ENCODE assay signal across 10 cellular contexts in genomic region chr14:68392393-68393085, GRCh38.
A peak's percentile ranks its signal among the peaks of the same experiment; 100 is the strongest.
DNase-seq lines count a peak whose midpoint lies in the region; ATAC-seq, FAIRE-seq and TF ChIP-seq lines count a peak whose summit lies in the region.
"Had no signal": no experiment of that assay in that cellular context is flagged by ENCODE, and none has a peak within 500 bp of the region (broad histone marks: within the 10 kb centered on the region; RNA-seq: fewer than 3 reads in every experiment).

No MANE protein-coding gene starts in this region.

- no peaks in the 10 kb centered on the region for H4K20me1 ChIP-seq in neural cell (ENCODE audit: insufficient read depth)

- peaks cover 2% of the 10 kb centered on the region for H3K4me1 Mint-ChIP-seq in activated CD8-positive, alpha-beta T cell treated with anti-CD3 and anti-CD28 coated beads for 36 hours (ENCODE audit: low read depth)
- no peaks in the 10 kb centered on the region for H3K4me1 Mint-ChIP-seq in activated CD8-positive, alpha-beta T cell treated with anti-CD3 and anti-CD28 coated beads, Interleukin-2, amount 10 ng/mL, durations not matched to agents 7 days and 5 days (ENCODE audit: low read depth)

- H3K27ac ChIP-seq in esophagus muscularis mucosa (replicated peaks in 1 of 4) (peak overlapping the region; percentile 68 to 79 (median 78)), neural cell (ENCODE audit: low read length) (no peak overlapping the region)
- H3K27ac ChIP-seq: SJCRH30 had no signal

- no peak for TF ChIP-seq RAD21 in neural cell (conservative IDR thresholded peaks at IDR 0.05)

- no peak overlapping the region for H3K27ac Mint-ChIP-seq in activated CD8-positive, alpha-beta T cell treated with anti-CD3 and anti-CD28 coated beads for 36 hours
- no peak overlapping the region for H3K27ac Mint-ChIP-seq in activated CD8-positive, alpha-beta T cell treated with anti-CD3 and anti-CD28 coated beads, Interleukin-2, amount 10 ng/mL, durations not matched to agents 7 days and 5 days

- POLR2A ChIA-PET in activated CD8-positive, alpha-beta T cell treated with anti-CD3 and anti-CD28 coated beads for 36 hours (lab: Charles Lee), result interaction anchor here (0.6 to 0.9 kb wide), 2 partner anchors 9 to 18 kb away, joined by 3 read pairs; no protein-coding TSS in a partner anchor
- POLR2A ChIA-PET in activated CD8-positive, alpha-beta T cell treated with anti-CD3 and anti-CD28 coated beads, Interleukin-2, amount 10 ng/mL, durations not matched to agents 7 days and 5 days (lab: Charles Lee), result no interaction called here
- POLR2A ChIA-PET in GM10248 (lab: Yijun Ruan, JAX), result no interaction called here

- WGBS in esophagus muscularis mucosa, result 48% methylated on average over 7 of the region's 7 CpGs

- H3K27me3 Mint-ChIP-seq in activated CD8-positive, alpha-beta T cell treated with anti-CD3 and anti-CD28 coated beads for 36 hours, result no peaks in the 10 kb centered on the region
- no peaks in the 10 kb centered on the region for H3K27me3 Mint-ChIP-seq in activated CD8-positive, alpha-beta T cell treated with anti-CD3 and anti-CD28 coated beads, Interleukin-2, amount 10 ng/mL, durations not matched to agents 7 days and 5 days (ENCODE audit: low read depth)

- no peak for TF ChIP-seq CTCF in activated CD8-positive, alpha-beta T cell treated with anti-CD3 and anti-CD28 coated beads for 36 hours (IDR thresholded peaks at IDR 0.05)
- TF ChIP-seq CTCF in esophagus muscularis mucosa (IDR thresholded peaks at IDR 0.05) (no peak), neural cell (IDR thresholded peaks at IDR 0.05; ENCODE audit: poor library complexity, severe bottlenecking) (no peak), GM10248 (IDR thresholded peaks at IDR 0.05; ENCODE audit: control extremely low read depth, extremely low read depth, low read depth, missing control alignments) (no peak)

- peaks cover 42 to 82% (median 82%) of the 10 kb centered on the region in 4 donors for H3K4me1 ChIP-seq in esophagus muscularis mucosa

- ATAC-seq in activated CD8-positive, alpha-beta T cell treated with anti-CD3 and anti-CD28 coated beads for 36 hours, result no peak
- ATAC-seq in activated CD8-positive, alpha-beta T cell treated with anti-CD3 and anti-CD28 coated beads, Interleukin-2, amount 10 ng/mL, durations not matched to agents 7 days and 5 days, result no peak
- no peak for ATAC-seq in HG03025 (IDR thresholded peaks at IDR 0.05; ENCODE audit: low FRiP score, unreplicated experiment)

- no peaks in the 10 kb centered on the region for H3K36me3 Mint-ChIP-seq in activated CD8-positive, alpha-beta T cell treated with anti-CD3 and anti-CD28 coated beads for 36 hours (ENCODE audit: low read depth)
- no peaks in the 10 kb centered on the region for H3K36me3 Mint-ChIP-seq in activated CD8-positive, alpha-beta T cell treated with anti-CD3 and anti-CD28 coated beads, Interleukin-2, amount 10 ng/mL, durations not matched to agents 7 days and 5 days (ENCODE audit: low read depth)

- peak; percentile 72 for FAIRE-seq in urothelium cell line (lab: Jason Lieb, UNC)

- H3K9me3 ChIP-seq in esophagus muscularis mucosa (no peaks in the 10 kb centered on the region), neural cell (ENCODE audit: low read length) (no peaks in the 10 kb centered on the region)
- H3K9me3 ChIP-seq: SJCRH30 had no signal

- H3K36me3 ChIP-seq in esophagus muscularis mucosa (no peaks in the 10 kb centered on the region), neural cell (ENCODE audit: insufficient read depth, low read length) (no peaks in the 10 kb centered on the region)
- H3K36me3 ChIP-seq: SJCRH30 had no signal

- H3K4me3 ChIP-seq in esophagus muscularis mucosa (no peak overlapping the region), neural cell (ENCODE audit: low read length) (peak overlapping the region; percentile 55)
- H3K4me3 ChIP-seq: SJCRH30 had no signal

- no peaks in the 10 kb centered on the region for H3K9me3 Mint-ChIP-seq in activated CD8-positive, alpha-beta T cell treated with anti-CD3 and anti-CD28 coated beads for 36 hours
- H3K9me3 Mint-ChIP-seq in activated CD8-positive, alpha-beta T cell treated with anti-CD3 and anti-CD28 coated beads, Interleukin-2, amount 10 ng/mL, durations not matched to agents 7 days and 5 days (ENCODE audit: insufficient read depth), result no peaks in the 10 kb centered on the region

- no peak overlapping the region for H2AFZ ChIP-seq in neural cell (ENCODE audit: low read depth, low read length)

- no peaks in the 10 kb centered on the region for H3K9me2 ChIP-seq in neural cell (ENCODE audit: insufficient read depth, low read length)

- H3K4me3 Mint-ChIP-seq in activated CD8-positive, alpha-beta T cell treated with anti-CD3 and anti-CD28 coated beads for 36 hours, result no peak overlapping the region
- no peak overlapping the region for H3K4me3 Mint-ChIP-seq in activated CD8-positive, alpha-beta T cell treated with anti-CD3 and anti-CD28 coated beads, Interleukin-2, amount 10 ng/mL, durations not matched to agents 7 days and 5 days

- H3F3A ChIP-seq in neural cell (ENCODE audit: insufficient read depth, low read length, poor library complexity, severe bottlenecking), result peaks cover 8% of the 10 kb centered on the region

- H3K27me3 ChIP-seq in esophagus muscularis mucosa, result no peaks in the 10 kb centered on the region
- H3K27me3 ChIP-seq in neural cell (ENCODE audit: insufficient read depth, low read depth, low read length), result no peaks in the 10 kb centered on the region
- H3K27me3 ChIP-seq: SJCRH30 had no signal

- intact Hi-C loops in activated CD8-positive, alpha-beta T cell treated with anti-CD3 and anti-CD28 coated beads for 36 hours (cut with micrococcal nuclease), result no loop called here
- intact Hi-C loops in esophagus muscularis mucosa (cut with DNase I), result loop anchor here (10.0 kb wide), 1 partner anchor 152 kb away; no protein-coding TSS in a partner anchor

- no peak for TF ChIP-seq EP300 in esophagus muscularis mucosa (IDR thresholded peaks at IDR 0.05)
- TF ChIP-seq EP300 in neural cell (conservative IDR thresholded peaks at IDR 0.05; ENCODE audit: poor library complexity, severe bottlenecking), result no peak

- TF ChIP-seq POLR2A in esophagus muscularis mucosa (IDR thresholded peaks at IDR 0.05; ENCODE audit: low read depth), result no peak

- H3K79me2 ChIP-seq in neural cell (replicated peaks; ENCODE audit: insufficient read depth, low read length), result no peaks in the 10 kb centered on the region

- peak; percentile 20 for DNase-seq in activated CD8-positive, alpha-beta T cell treated with anti-CD3 and anti-CD28 coated beads for 36 hours
- DNase-seq in activated CD8-positive, alpha-beta T cell treated with anti-CD3 and anti-CD28 coated beads, Interleukin-2, amount 10 ng/mL, durations not matched to agents 7 days and 5 days, result no peak
- DNase-seq in esophagus muscularis mucosa (ENCODE audit: extremely low spot score) (no peak), urothelium cell line (ENCODE audit: low spot score) (no peak), islet precursor cell (no peak), GM10248 (ENCODE audit: extremely low spot score) (no peak)
- DNase-seq: activated naive CD4-positive, alpha-beta T cell; SJCRH30 had no signal

- CTCF ChIA-PET in activated CD8-positive, alpha-beta T cell treated with anti-CD3 and anti-CD28 coated beads for 36 hours (lab: Charles Lee), result interaction anchor here (0.7 to 1.1 kb wide), 2 partner anchors 16 to 424 kb away, joined by 3 read pairs; no protein-coding TSS in a partner anchor
- CTCF ChIA-PET in activated CD8-positive, alpha-beta T cell treated with anti-CD3 and anti-CD28 coated beads, Interleukin-2, amount 10 ng/mL, durations not matched to agents 7 days and 5 days (lab: Charles Lee), result interaction anchor here (1.1 kb wide), 1 partner anchor 433 kb away, joined by 4 read pairs; no protein-coding TSS in a partner anchor
- CTCF ChIA-PET in GM10248 (lab: Yijun Ruan, JAX), result interaction anchor here (1.1 to 1.5 kb wide), 6 partner anchors 9 to 424 kb away, joined by 3 to 6 read pairs (median 4); no protein-coding TSS in a partner anchor

- peak overlapping the region; percentile 42 for H3K9ac ChIP-seq in neural cell (ENCODE audit: low read length)

- H3K4me2 ChIP-seq in neural cell (ENCODE audit: low read length), result peak overlapping the region; percentile 46

TF ChIP-seq in neural cell, 6 proteins besides CTCF, POLR2A, EP300 and RAD21:
- TF ChIP-seq REST (IDR thresholded peaks at IDR 0.05; ENCODE audit: borderline replicate concordance), result peak; percentile 14
- TF ChIP-seq POLR2AphosphoS5 (IDR thresholded peaks at IDR 0.05), result no peak
